In the genomic region with DNA sequence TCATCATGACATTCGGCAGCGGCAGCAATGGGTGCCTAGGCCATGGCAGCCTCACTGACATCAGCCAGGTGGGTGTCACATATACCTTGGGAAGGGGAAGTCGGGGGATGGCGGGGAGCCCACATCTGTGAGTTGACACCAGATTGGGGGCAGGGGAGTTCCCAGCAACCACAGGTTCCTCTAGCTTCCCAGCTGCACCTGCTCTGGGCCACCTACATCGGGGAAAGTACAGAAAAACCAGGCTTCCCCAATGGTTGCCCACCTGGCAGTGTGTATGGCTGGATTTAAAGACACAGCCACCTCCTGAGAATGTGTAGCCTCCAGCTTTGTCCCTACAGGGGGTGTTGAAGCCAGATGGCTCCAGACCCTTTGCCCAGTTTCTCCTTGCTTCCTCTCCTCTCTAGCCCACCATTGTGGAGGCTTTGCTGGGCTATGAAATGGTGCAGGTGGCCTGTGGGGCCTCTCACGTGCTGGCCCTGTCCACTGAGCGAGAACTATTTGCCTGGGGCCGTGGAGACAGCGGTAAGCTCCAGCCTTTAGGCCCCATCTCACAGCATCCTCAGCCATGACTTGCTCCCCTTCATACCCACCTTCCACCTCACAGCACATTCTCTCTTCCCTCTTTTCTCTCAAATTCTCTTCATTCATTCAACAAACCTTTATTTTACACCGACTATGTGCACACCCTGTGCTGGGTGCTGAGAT, we compare ENCODE assay signal across 12 cellular contexts. TPM values are rescaled to one million over a fixed set of nuclear protein-coding genes. Genes with fewer than 3 reads are reported as not detected.
A peak's percentile ranks its signal among the peaks of the same experiment; 100 is the strongest.
DNase-seq lines count a peak whose midpoint lies in the region; ATAC-seq, FAIRE-seq and TF ChIP-seq lines count a peak whose summit lies in the region.
"Had no signal": no experiment of that assay in that cellular context is flagged by ENCODE, and none has a peak within 500 bp of the region (broad histone marks: within the 10 kb centered on the region; RNA-seq: fewer than 3 reads in every experiment).

No MANE protein-coding gene starts in this region.

- intact Hi-C loops in esophagus muscularis mucosa (cut with DNase I), result no loop called here

- peaks cover 3% of the 10 kb centered on the region for H3K9me3 Mint-ChIP-seq in activated naive CD8-positive, alpha-beta T cell treated with anti-CD3 and anti-CD28 coated beads, Interleukin-2, amount 50 U/mL, for 24 hours
- no peaks in the 10 kb centered on the region for H3K9me3 Mint-ChIP-seq in stimulated activated effector memory CD8-positive, alpha-beta T cell treated with anti-CD3 and anti-CD28 coated beads, Interleukin-12 subunit alpha, Interleukin-12 subunit beta, amount 100 ng/mL, for 72 hours
- H3K9me3 Mint-ChIP-seq: nephron had no signal

- peak overlapping the region; percentile 56 for H3K4me3 Mint-ChIP-seq in activated naive CD8-positive, alpha-beta T cell treated with anti-CD3 and anti-CD28 coated beads, Interleukin-2, amount 50 U/mL, for 24 hours
- H3K4me3 Mint-ChIP-seq in stimulated activated effector memory CD8-positive, alpha-beta T cell treated with anti-CD3 and anti-CD28 coated beads, Interleukin-12 subunit alpha, Interleukin-12 subunit beta, amount 100 ng/mL, for 72 hours, result peak overlapping the region; percentile 43

- peaks cover 6 to 13% (median 11%) of the 10 kb centered on the region in 4 donors for H3K4me1 ChIP-seq in esophagus muscularis mucosa

- no peak for DNase-seq in GM19239 (ENCODE audit: insufficient read length, low spot score)
- DNase-seq in RWPE1 (ENCODE audit: low spot score), result no peak
- peak; percentile 70 for DNase-seq in activated naive CD8-positive, alpha-beta T cell treated with anti-CD3 and anti-CD28 coated beads, Interleukin-2, amount 50 U/mL, for 24 hours
- no peak for DNase-seq in stimulated activated effector memory CD8-positive, alpha-beta T cell treated with anti-CD3 and anti-CD28 coated beads, Interleukin-12 subunit alpha, Interleukin-12 subunit beta, amount 100 ng/mL, for 72 hours (ENCODE audit: low spot score in 2 of 2)
- no peak for DNase-seq in esophagus muscularis mucosa (ENCODE audit: extremely low spot score)
- no peak for DNase-seq in H7
- no peak for DNase-seq in NCI-H2227 (lab: John Stamatoyannopoulos, UW; ENCODE audit: unreplicated experiment)
- DNase-seq: head of caudate nucleus had no signal

- no peaks in the 10 kb centered on the region for H3K9me3 ChIP-seq in esophagus muscularis mucosa
- H3K9me3 ChIP-seq: SJSA1 had no signal

- H3K36me3 Mint-ChIP-seq in activated naive CD8-positive, alpha-beta T cell treated with anti-CD3 and anti-CD28 coated beads, Interleukin-2, amount 50 U/mL, for 24 hours (ENCODE audit: low read depth), result peaks cover 14% of the 10 kb centered on the region
- no peaks in the 10 kb centered on the region for H3K36me3 Mint-ChIP-seq in stimulated activated effector memory CD8-positive, alpha-beta T cell treated with anti-CD3 and anti-CD28 coated beads, Interleukin-12 subunit alpha, Interleukin-12 subunit beta, amount 100 ng/mL, for 72 hours
- H3K36me3 Mint-ChIP-seq: brain had no signal

- H3K4me3 ChIP-seq in esophagus muscularis mucosa, result no peak overlapping the region
- no peak overlapping the region for H3K4me3 ChIP-seq in H7 (ENCODE audit: insufficient read depth, low read depth, low read length)
- H3K4me3 ChIP-seq: SJSA1 had no signal

- H3K27me3 ChIP-seq in esophagus muscularis mucosa, result no peaks in the 10 kb centered on the region
- H3K27me3 ChIP-seq in H7 (ENCODE audit: control insufficient read depth, insufficient read depth, low read length), result no peaks in the 10 kb centered on the region
- H3K27me3 ChIP-seq: SJSA1 had no signal

- H3K27ac ChIP-seq in RWPE1, result peak overlapping the region; percentile 100
- H3K27ac ChIP-seq in esophagus muscularis mucosa (replicated peaks in 1 of 4), result no peak overlapping the region
- H3K27ac ChIP-seq: SJSA1 had no signal

- H3K27me3 Mint-ChIP-seq in activated naive CD8-positive, alpha-beta T cell treated with anti-CD3 and anti-CD28 coated beads, Interleukin-2, amount 50 U/mL, for 24 hours, result no peaks in the 10 kb centered on the region

- FAIRE-seq in GM19239 (lab: Jason Lieb, UNC), result peak; percentile 63

- H3K36me3 ChIP-seq in esophagus muscularis mucosa, result peaks cover 0 to 6% (median 0%) of the 10 kb centered on the region in 4 donors
- H3K36me3 ChIP-seq in H7 (replicated peaks; ENCODE audit: control insufficient read depth, insufficient read depth, low read length), result peaks cover 10% of the 10 kb centered on the region
- H3K36me3 ChIP-seq: SJSA1 had no signal

- no peak for TF ChIP-seq POLR2A in esophagus muscularis mucosa (IDR thresholded peaks at IDR 0.05; ENCODE audit: low read depth)

- peak; percentile 67 for ATAC-seq in activated naive CD8-positive, alpha-beta T cell treated with anti-CD3 and anti-CD28 coated beads, Interleukin-2, amount 50 U/mL, for 24 hours
- ATAC-seq in stimulated activated effector memory CD8-positive, alpha-beta T cell treated with anti-CD3 and anti-CD28 coated beads, Interleukin-12 subunit alpha, Interleukin-12 subunit beta, amount 100 ng/mL, for 72 hours, result peak; percentile 31
- no peak for ATAC-seq in HG02588 (IDR thresholded peaks at IDR 0.05; ENCODE audit: unreplicated experiment)

- WGBS in esophagus muscularis mucosa, result 79% methylated on average over 9 of the region's 10 CpGs

- POLR2A ChIA-PET in RWPE1 (lab: Yijun Ruan, JAX; ENCODE audit: low non-redundant PET), result no interaction called here

- no peak for TF ChIP-seq EP300 in esophagus muscularis mucosa (IDR thresholded peaks at IDR 0.05)

- peak overlapping the region; percentile 88 for H3K27ac Mint-ChIP-seq in activated naive CD8-positive, alpha-beta T cell treated with anti-CD3 and anti-CD28 coated beads, Interleukin-2, amount 50 U/mL, for 24 hours
- H3K27ac Mint-ChIP-seq in stimulated activated effector memory CD8-positive, alpha-beta T cell treated with anti-CD3 and anti-CD28 coated beads, Interleukin-12 subunit alpha, Interleukin-12 subunit beta, amount 100 ng/mL, for 72 hours, result peak overlapping the region; percentile 87

- CTCF ChIA-PET in RWPE1 (lab: Yijun Ruan, JAX), result interaction anchor here (0.6 kb wide), 1 partner anchor 12 kb away, joined by 6 read pairs; no protein-coding TSS in a partner anchor

- no peak for TF ChIP-seq CTCF in RWPE1 (conservative IDR thresholded peaks at IDR 0.05; ENCODE audit: low read depth)
- TF ChIP-seq CTCF in esophagus muscularis mucosa (IDR thresholded peaks at IDR 0.05), result no peak

- H3K4me1 Mint-ChIP-seq in activated naive CD8-positive, alpha-beta T cell treated with anti-CD3 and anti-CD28 coated beads, Interleukin-2, amount 50 U/mL, for 24 hours, result peaks cover 61% of the 10 kb centered on the region
- H3K4me1 Mint-ChIP-seq in stimulated activated effector memory CD8-positive, alpha-beta T cell treated with anti-CD3 and anti-CD28 coated beads, Interleukin-12 subunit alpha, Interleukin-12 subunit beta, amount 100 ng/mL, for 72 hours, result peaks cover 19% of the 10 kb centered on the region
- H3K4me1 Mint-ChIP-seq: nephron had no signal

RNA-seq across cellular contexts. Expression of a gene that starts 5.0 kb away (rescaled TPM):
- total RNA-seq in esophagus muscularis mucosa, result 10 to 100 TPM in 2 of 4 donors, 1 to 10 TPM in 2; 4.6 to 12.6 (median 10.6) TPM
- total RNA-seq in H7 (2014; rRNA removed; shearing (Covaris generic)), result 159 and 216 TPM in 2 replicates

RNA-seq across cellular contexts. Expression of a gene that starts 10.2 kb away (rescaled TPM):
- total RNA-seq in esophagus muscularis mucosa, result 1 to 10 TPM in 3 of 4 donors, under 1 TPM in 1; 0.83 to 2.1 (median 1.6) TPM
- total RNA-seq in H7 (2014; rRNA removed; shearing (Covaris generic)), result 10.9 and 12.5 TPM in 2 replicates

RNA-seq across cellular contexts. Expression of a gene that starts 12.8 kb away (rescaled TPM):
- total RNA-seq in esophagus muscularis mucosa, result 1 to 10 TPM in 3 of 4 donors, not detected in 1; 1.0 to 1.5 (median 1.3) TPM
- total RNA-seq in H7 (2014; rRNA removed; shearing (Covaris generic)), result 15.6 and 21.4 TPM in 2 replicates

RNA-seq across cellular contexts. Expression of a gene that starts 19.0 kb away (rescaled TPM):
- 100 to 1,000 TPM; 378 to 728 (median 558) TPM for total RNA-seq in esophagus muscularis mucosa
- 778 and 823 TPM in 2 replicates for total RNA-seq in H7 (2014; rRNA removed; shearing (Covaris generic))

RNA-seq across cellular contexts. Expression of a gene that starts 21.2 kb away (rescaled TPM):
- total RNA-seq in esophagus muscularis mucosa, result 100 to 1,000 TPM; 147 to 216 (median 202) TPM
- 209 and 284 TPM in 2 replicates for total RNA-seq in H7 (2014; rRNA removed; shearing (Covaris generic))

Comparison
In these comparisons a context has a peak if more than half of its experiments do, and no peak if none do; other contexts are left out.
1. RNA of a gene that starts 5.0 kb away (total RNA-seq): 159 to 216 TPM in H7; 4.6 to 12.6 TPM in esophagus muscularis mucosa; every median in the first group is over 10 times any median in the second.